18 cellular contexts compared by ENCODE assay signal in the genomic region with DNA sequence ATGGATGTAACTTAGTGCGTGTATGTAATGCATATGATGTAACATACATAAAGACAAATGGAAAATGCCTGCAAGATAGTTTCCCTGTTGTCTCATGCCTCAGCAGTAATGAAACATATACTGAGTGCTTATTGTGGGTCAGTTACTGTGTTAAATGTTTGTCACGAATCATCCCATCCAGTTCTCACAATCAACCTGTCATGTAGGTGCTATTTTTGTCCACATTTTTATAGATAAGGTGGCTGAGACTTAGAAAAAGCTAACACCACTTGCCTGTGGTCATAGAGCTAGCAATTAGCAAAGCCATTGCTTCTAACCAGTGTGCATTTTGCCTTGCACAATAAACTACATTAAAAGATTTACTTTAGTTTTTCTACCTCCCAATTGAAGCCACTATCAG.
A peak's percentile ranks its signal among the peaks of the same experiment; 100 is the strongest.
DNase-seq lines count a peak whose midpoint lies in the region; ATAC-seq and TF ChIP-seq lines count a peak whose summit lies in the region.
"Had no signal": no experiment of that assay in that cellular context is flagged by ENCODE, and none has a peak within 500 bp of the region (broad histone marks: within the 10 kb centered on the region; RNA-seq: fewer than 3 reads in every experiment).

No MANE protein-coding gene starts in this region.

- peak; percentile 74 for ATAC-seq in Right ventricle myocardium superior (ENCODE audit: poor library complexity)
- ATAC-seq in heart left ventricle = peak; percentile 41 to 75 (median 60)
- ATAC-seq in left ventricle myocardium superior = peak; percentile 90
- ATAC-seq in GM21423 (IDR thresholded peaks at IDR 0.05; ENCODE audit: unreplicated experiment) = no peak

- H3K36me3 ChIP-seq in heart left ventricle = no peaks in the 10 kb centered on the region
- H3K36me3 ChIP-seq: BLaER1, HAP-1 had no signal

- H3K27ac Mint-ChIP-seq in type B pancreatic cell = no peak overlapping the region
- H3K27ac Mint-ChIP-seq: CD14-positive monocyte; CD4-positive, alpha-beta memory T cell had no signal

- H3K27me3 Mint-ChIP-seq in type B pancreatic cell = no peaks in the 10 kb centered on the region
- H3K27me3 Mint-ChIP-seq: CD4-positive, alpha-beta memory T cell had no signal

- H3K4me3 Mint-ChIP-seq in type B pancreatic cell = peak overlapping the region; percentile 37
- H3K4me3 Mint-ChIP-seq: CD14-positive monocyte; CD4-positive, alpha-beta memory T cell had no signal

- peak overlapping the region in 1 of 12 donors; percentile 4 for H3K27ac ChIP-seq in heart left ventricle
- H3K27ac ChIP-seq: BLaER1, GM23248, HL-60 had no signal

- intact Hi-C loops in Right ventricle myocardium superior (cut with DNase I) = no loop called here
- intact Hi-C loops in cardiac septum (cut with DNase I) = no loop called here
- intact Hi-C loops in heart left ventricle (cut with DNase I) = loop anchor here in 1 of 10 donors (10.0 kb wide), 1 partner anchor 746 kb away; no protein-coding TSS in a partner anchor
- intact Hi-C loops in left ventricle myocardium superior (cut with micrococcal nuclease) = no loop called here

- H3K4me1 Mint-ChIP-seq in type B pancreatic cell (ENCODE audit: unreplicated experiment) = peaks cover 23% of the 10 kb centered on the region

- DNase-seq in Right ventricle myocardium superior = no peak
- no peak for DNase-seq in cardiac septum (ENCODE audit: low spot score)
- no peak for DNase-seq in heart left ventricle
- DNase-seq in left ventricle myocardium superior = no peak
- DNase-seq in type B pancreatic cell (ENCODE audit: extremely low spot score, unreplicated experiment) = no peak
- DNase-seq in activated CD4-positive, alpha-beta T cell treated with anti-CD3 and anti-CD28 coated beads for 4 hours = no peak
- no peak for DNase-seq in anterior cingulate cortex (lab: John Stamatoyannopoulos, UW)
- DNase-seq: 8988T; CD4-positive, alpha-beta memory T cell; DMS153; DMS79; GDM1; GM23248 had no signal

- H3K9me3 ChIP-seq in heart left ventricle = no peaks in the 10 kb centered on the region
- H3K9me3 ChIP-seq: BLaER1, HAP-1 had no signal

- H3K9me3 Mint-ChIP-seq in type B pancreatic cell = no peaks in the 10 kb centered on the region

- H3K27me3 ChIP-seq in heart left ventricle = no peaks in the 10 kb centered on the region
- H3K27me3 ChIP-seq: BLaER1 had no signal

- H3K36me3 Mint-ChIP-seq in type B pancreatic cell = no peaks in the 10 kb centered on the region
- H3K36me3 Mint-ChIP-seq: CD14-positive monocyte; CD4-positive, alpha-beta memory T cell had no signal

- WGBS in heart left ventricle, 4 donors = 61 to 64% (median 62%) methylated on average over 2 of the region's 2 CpGs

- TF ChIP-seq POLR2A in heart left ventricle (IDR thresholded peaks at IDR 0.05) = no peak

- TF ChIP-seq CTCF in heart left ventricle (IDR thresholded peaks at IDR 0.05) (no peak), type B pancreatic cell (conservative IDR thresholded peaks at IDR 0.05) (no peak)

- H3K4me1 ChIP-seq in heart left ventricle = peaks cover 0 to 28% (median 13%) of the 10 kb centered on the region in 12 donors

- no peak overlapping the region for H3K4me3 ChIP-seq in heart left ventricle
- H3K4me3 ChIP-seq: BLaER1, GM23248, HAP-1 had no signal
